1 cellular context compared by ENCODE assay signal in genomic region chr19:58575183-58576041, GRCh38.
TF ChIP-seq lines count a peak whose summit lies in the region.

No MANE protein-coding gene starts in this region.

TF ChIP-seq in HepG2, 621 proteins besides CTCF, POLR2A, EP300 and RAD21 (continued from another document and continues in another):
- TF ChIP-seq CERS6 (CRISPR knock-in tag; IDR thresholded peaks at IDR 0.05) (no peak), NFYB (CRISPR knock-in tag; IDR thresholded peaks at IDR 0.05) (peak; percentile 90), ZNF709 (CRISPR knock-in tag; IDR thresholded peaks at IDR 0.05) (peak; percentile 52; the same call in 1 of the 2 replicates), ZNF256 (CRISPR knock-in tag; conservative IDR thresholded peaks at IDR 0.05) (no peak), ZNF557 (CRISPR knock-in tag; IDR thresholded peaks at IDR 0.05) (no peak), ZBTB46 (CRISPR knock-in tag; IDR thresholded peaks at IDR 0.05; ENCODE audit: borderline replicate concordance) (no peak), MED13 (CRISPR knock-in tag; IDR thresholded peaks at IDR 0.05) (0 out of 2 replicates have a peak, but pooled peaks have one; percentile 42), USF2 (IDR thresholded peaks at IDR 0.05; ENCODE audit: low read depth, low read length) (no peak), USF2 (CRISPR knock-in tag; IDR thresholded peaks at IDR 0.05; ENCODE audit: borderline replicate concordance) (peak; percentile 30; the same call in 1 of the 2 replicates), ZNF441 (CRISPR knock-in tag; IDR thresholded peaks at IDR 0.05; ENCODE audit: borderline replicate concordance) (peak; percentile 95), ZNF382 (CRISPR knock-in tag; IDR thresholded peaks at IDR 0.05; ENCODE audit: borderline replicate concordance) (no peak), MNT (IDR thresholded peaks at IDR 0.05) (0 out of 2 replicates have a peak, but pooled peaks have one; percentile 2), ZBTB8A (CRISPR knock-in tag; IDR thresholded peaks at IDR 0.05; ENCODE audit: borderline replicate concordance, low read depth) (no peak), AKAP8 (CRISPR knock-in tag; IDR thresholded peaks at IDR 0.05) (peak; percentile 71; the same call in 1 of the 2 replicates), SP5 (CRISPR knock-in tag; IDR thresholded peaks at IDR 0.05; ENCODE audit: borderline replicate concordance, low read depth) (peak; percentile 55; the same call in 1 of the 2 replicates), ZNF577 (CRISPR knock-in tag; IDR thresholded peaks at IDR 0.05; ENCODE audit: borderline replicate concordance, low read depth) (no peak), ZNF605 (CRISPR knock-in tag; IDR thresholded peaks at IDR 0.05) (peak; percentile 95), MXI1 (IDR thresholded peaks at IDR 0.05; ENCODE audit: borderline replicate concordance, low read depth, low read length) (peak; percentile 79; the same call in 2 of the 3 replicates), CENPX (CRISPR knock-in tag; IDR thresholded peaks at IDR 0.05) (no peak)
- TF ChIP-seq, protein P1, sequence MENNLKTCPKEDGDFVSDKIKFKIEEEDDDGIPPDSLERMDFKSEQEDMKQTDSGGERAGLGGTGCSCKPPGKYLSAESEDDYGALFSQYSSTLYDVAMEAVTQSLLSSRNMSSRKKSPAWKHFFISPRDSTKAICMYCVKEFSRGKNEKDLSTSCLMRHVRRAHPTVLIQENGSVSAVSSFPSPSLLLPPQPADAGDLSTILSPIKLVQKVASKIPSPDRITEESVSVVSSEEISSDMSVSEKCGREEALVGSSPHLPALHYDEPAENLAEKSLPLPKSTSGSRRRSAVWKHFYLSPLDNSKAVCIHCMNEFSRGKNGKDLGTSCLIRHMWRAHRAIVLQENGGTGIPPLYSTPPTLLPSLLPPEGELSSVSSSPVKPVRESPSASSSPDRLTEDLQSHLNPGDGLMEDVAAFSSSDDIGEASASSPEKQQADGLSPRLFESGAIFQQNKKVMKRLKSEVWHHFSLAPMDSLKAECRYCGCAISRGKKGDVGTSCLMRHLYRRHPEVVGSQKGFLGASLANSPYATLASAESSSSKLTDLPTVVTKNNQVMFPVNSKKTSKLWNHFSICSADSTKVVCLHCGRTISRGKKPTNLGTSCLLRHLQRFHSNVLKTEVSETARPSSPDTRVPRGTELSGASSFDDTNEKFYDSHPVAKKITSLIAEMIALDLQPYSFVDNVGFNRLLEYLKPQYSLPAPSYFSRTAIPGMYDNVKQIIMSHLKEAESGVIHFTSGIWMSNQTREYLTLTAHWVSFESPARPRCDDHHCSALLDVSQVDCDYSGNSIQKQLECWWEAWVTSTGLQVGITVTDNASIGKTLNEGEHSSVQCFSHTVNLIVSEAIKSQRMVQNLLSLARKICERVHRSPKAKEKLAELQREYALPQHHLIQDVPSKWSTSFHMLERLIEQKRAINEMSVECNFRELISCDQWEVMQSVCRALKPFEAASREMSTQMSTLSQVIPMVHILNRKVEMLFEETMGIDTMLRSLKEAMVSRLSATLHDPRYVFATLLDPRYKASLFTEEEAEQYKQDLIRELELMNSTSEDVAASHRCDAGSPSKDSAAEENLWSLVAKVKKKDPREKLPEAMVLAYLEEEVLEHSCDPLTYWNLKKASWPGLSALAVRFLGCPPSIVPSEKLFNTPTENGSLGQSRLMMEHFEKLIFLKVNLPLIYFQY (CRISPR knock-in tag; IDR thresholded peaks at IDR 0.05; ENCODE audit: borderline replicate concordance) = peak; percentile 87; the same call in 1 of the 2 replicates
- TF ChIP-seq, protein P2, sequence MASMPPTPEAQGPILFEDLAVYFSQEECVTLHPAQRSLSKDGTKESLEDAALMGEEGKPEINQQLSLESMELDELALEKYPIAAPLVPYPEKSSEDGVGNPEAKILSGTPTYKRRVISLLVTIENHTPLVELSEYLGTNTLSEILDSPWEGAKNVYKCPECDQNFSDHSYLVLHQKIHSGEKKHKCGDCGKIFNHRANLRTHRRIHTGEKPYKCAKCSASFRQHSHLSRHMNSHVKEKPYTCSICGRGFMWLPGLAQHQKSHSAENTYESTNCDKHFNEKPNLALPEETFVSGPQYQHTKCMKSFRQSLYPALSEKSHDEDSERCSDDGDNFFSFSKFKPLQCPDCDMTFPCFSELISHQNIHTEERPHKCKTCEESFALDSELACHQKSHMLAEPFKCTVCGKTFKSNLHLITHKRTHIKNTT (CRISPR knock-in tag; IDR thresholded peaks at IDR 0.05) = no peak
- TF ChIP-seq, protein P3, sequence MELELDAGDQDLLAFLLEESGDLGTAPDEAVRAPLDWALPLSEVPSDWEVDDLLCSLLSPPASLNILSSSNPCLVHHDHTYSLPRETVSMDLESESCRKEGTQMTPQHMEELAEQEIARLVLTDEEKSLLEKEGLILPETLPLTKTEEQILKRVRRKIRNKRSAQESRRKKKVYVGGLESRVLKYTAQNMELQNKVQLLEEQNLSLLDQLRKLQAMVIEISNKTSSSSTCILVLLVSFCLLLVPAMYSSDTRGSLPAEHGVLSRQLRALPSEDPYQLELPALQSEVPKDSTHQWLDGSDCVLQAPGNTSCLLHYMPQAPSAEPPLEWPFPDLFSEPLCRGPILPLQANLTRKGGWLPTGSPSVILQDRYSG (CRISPR knock-in tag; IDR thresholded peaks at IDR 0.05) = peak; percentile 75; the same call in 1 of the 2 replicates
- TF ChIP-seq, protein P4, sequence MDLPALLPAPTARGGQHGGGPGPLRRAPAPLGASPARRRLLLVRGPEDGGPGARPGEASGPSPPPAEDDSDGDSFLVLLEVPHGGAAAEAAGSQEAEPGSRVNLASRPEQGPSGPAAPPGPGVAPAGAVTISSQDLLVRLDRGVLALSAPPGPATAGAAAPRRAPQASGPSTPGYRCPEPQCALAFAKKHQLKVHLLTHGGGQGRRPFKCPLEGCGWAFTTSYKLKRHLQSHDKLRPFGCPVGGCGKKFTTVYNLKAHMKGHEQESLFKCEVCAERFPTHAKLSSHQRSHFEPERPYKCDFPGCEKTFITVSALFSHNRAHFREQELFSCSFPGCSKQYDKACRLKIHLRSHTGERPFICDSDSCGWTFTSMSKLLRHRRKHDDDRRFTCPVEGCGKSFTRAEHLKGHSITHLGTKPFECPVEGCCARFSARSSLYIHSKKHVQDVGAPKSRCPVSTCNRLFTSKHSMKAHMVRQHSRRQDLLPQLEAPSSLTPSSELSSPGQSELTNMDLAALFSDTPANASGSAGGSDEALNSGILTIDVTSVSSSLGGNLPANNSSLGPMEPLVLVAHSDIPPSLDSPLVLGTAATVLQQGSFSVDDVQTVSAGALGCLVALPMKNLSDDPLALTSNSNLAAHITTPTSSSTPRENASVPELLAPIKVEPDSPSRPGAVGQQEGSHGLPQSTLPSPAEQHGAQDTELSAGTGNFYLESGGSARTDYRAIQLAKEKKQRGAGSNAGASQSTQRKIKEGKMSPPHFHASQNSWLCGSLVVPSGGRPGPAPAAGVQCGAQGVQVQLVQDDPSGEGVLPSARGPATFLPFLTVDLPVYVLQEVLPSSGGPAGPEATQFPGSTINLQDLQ (CRISPR knock-in tag; IDR thresholded peaks at IDR 0.05) = peak; percentile 25; the same call in 1 of the 2 replicates
- TF ChIP-seq, protein P5, sequence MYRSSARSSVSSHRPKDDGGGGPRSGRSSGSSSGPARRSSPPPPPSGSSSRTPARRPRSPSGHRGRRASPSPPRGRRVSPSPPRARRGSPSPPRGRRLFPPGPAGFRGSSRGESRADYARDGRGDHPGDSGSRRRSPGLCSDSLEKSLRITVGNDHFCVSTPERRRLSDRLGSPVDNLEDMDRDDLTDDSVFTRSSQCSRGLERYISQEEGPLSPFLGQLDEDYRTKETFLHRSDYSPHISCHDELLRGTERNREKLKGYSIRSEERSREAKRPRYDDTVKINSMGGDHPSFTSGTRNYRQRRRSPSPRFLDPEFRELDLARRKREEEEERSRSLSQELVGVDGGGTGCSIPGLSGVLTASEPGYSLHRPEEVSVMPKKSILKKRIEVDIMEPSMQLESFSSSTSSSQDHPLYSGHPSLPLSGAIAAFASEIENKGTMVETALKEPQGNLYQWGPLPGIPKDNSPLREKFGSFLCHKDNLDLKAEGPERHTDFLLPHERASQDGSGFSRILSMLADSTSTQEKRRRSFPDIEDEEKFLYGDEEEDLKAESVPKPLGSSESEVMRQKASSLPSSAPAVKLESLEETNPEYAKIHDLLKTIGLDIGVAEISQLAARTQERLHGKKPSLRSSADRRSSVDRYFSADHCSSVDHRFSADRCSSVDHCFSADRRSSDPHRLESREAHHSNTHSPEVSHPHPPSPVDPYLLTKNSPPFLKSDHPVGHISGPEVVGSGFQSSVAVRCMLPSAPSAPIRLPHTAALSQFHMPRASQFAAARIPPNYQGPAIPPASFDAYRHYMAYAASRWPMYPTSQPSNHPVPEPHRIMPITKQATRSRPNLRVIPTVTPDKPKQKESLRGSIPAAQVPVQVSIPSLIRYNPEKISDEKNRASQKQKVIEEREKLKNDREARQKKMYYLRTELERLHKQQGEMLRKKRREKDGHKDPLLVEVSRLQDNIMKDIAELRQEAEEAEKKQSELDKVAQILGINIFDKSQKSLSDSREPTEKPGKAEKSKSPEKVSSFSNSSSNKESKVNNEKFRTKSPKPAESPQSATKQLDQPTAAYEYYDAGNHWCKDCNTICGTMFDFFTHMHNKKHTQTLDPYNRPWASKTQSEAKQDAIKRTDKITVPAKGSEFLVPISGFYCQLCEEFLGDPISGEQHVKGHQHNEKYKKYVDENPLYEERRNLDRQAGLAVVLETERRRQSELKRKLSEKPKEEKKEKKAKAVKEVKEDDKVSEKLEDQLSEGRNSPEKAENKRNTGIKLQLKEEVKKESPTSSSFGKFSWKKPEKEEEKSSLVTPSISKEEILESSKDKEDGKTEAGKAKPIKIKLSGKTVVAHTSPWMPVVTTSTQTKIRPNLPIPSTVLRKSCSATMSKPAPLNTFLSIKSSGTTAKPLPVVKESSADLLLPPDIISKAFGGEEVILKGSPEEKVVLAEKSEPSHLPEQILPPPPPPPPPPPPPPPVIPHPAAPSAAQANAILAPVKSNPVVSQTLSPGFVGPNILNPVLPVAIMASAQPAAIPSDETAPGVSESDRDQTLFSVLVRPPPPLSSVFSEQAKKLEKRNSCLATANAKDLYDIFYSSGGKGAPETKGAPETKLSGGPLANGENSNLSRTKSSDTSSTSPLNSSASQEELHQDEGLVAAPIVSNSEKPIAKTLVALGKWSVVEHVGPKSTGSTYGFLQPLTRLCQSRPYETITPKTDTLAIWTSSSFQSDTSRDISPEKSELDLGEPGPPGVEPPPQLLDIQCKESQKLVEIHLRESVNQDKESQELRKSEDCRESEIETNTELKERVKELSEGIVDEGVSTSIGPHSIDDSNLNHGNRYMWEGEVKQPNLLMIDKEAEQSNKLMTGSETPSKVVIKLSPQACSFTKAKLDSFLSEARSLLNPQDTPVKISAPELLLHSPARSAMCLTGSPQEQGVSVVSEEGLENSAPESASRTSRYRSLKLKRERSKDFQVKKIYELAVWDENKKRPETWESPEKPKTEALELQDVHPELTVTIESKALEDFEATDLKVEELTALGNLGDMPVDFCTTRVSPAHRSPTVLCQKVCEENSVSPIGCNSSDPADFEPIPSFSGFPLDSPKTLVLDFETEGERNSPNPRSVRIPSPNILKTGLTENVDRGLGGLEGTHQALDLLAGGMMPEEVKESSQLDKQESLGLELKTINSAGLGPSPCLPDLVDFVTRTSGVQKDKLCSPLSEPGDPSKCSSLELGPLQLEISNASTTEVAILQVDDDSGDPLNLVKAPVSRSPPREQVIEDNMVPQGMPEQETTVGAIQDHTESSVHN (CRISPR knock-in tag; IDR thresholded peaks at IDR 0.05) = no peak
